Comparison of ENCODE assay signal across 22 cellular contexts in the genomic region with DNA sequence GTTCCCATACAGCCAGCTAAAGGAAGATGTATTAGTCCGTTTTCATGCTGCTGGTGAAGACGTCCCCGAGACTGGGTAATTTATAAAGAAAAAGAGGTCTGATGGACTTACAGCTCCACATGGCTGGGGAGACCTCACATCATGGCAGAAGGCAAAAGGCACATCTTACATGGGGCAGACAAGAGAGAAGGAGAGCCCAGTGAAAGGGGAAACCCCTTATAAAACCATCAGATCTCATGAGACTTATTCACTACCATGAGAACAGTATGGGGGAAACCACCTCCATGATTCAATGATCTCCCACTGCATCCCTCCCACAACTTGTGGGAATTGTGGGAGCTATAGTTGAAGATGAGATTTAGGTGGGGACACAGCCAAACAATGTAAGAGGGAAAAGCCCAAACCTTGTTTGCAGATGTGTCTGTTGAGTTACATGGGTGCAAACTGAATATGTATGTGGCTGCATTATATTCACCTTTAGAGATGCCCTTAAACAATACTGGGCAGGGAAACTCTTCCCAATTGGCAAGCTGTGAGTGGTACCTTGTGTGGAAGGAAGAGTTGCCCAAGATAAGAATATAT. TPM values are rescaled to one million over a fixed set of nuclear protein-coding genes. Genes with fewer than 3 reads are reported as not detected.
DNase-seq lines count a peak whose midpoint lies in the region; ATAC-seq, FAIRE-seq and TF ChIP-seq lines count a peak whose summit lies in the region.
"Had no signal": no experiment of that assay in that cellular context is flagged by ENCODE, and none has a peak within 500 bp of the region (broad histone marks: within the 10 kb centered on the region; RNA-seq: fewer than 3 reads in every experiment).

No MANE protein-coding gene starts in this region.

- H3K9me3 Mint-ChIP-seq in activated naive CD8-positive, alpha-beta T cell treated with anti-CD3 and anti-CD28 coated beads, Interleukin-2, amount 50 U/mL, for 24 hours: no peaks in the 10 kb centered on the region
- no peaks in the 10 kb centered on the region for H3K9me3 Mint-ChIP-seq in activated naive CD8-positive, alpha-beta T cell treated with anti-CD3 and anti-CD28 coated beads for 36 hours
- H3K9me3 Mint-ChIP-seq in activated B cell treated with CpG ODN at 0.5 μM for 24 hours: peaks cover 3% of the 10 kb centered on the region
- H3K9me3 Mint-ChIP-seq: CD4-positive, alpha-beta T cell; CD8-positive, alpha-beta T cell had no signal

- no peaks in the 10 kb centered on the region for H3K36me3 ChIP-seq in GM12878 (ENCODE audit: control insufficient read depth in 2 of 2, insufficient read depth in 2 of 2, low read length in 1 of 2)
- H3K36me3 ChIP-seq: BLaER1 treated with 17β-estradiol and CSF1 and Interleukin-3, amounts not matched to agents 10 nM and 100 nM had no signal

- no peak for TF ChIP-seq POLR2A in GM12878 (IDR thresholded peaks at IDR 0.05; ENCODE audit: low read depth, low read length)

- in situ Hi-C loops in GM12878 (cut with MboI): no loop called here

- TF ChIP-seq CTCF in activated B cell treated with CpG ODN at 0.5 μM for 24 hours (IDR thresholded peaks at IDR 0.05) (no peak), GM12878 (IDR thresholded peaks at IDR 0.05 in 2 of 3, conservative IDR thresholded peaks at IDR 0.05 in 1 of 3; ENCODE audit: control insufficient read depth in 2 of 3, extremely low read depth in 1 of 3, insufficient read depth in 1 of 3, low read depth in 3 of 3, low read length in 3 of 3) (no peak)

- H3K4me1 Mint-ChIP-seq in activated naive CD8-positive, alpha-beta T cell treated with anti-CD3 and anti-CD28 coated beads, Interleukin-2, amount 50 U/mL, for 24 hours: peaks cover 7% of the 10 kb centered on the region
- H3K4me1 Mint-ChIP-seq in activated naive CD8-positive, alpha-beta T cell treated with anti-CD3 and anti-CD28 coated beads for 36 hours: peaks cover 2% of the 10 kb centered on the region
- peaks cover 11% of the 10 kb centered on the region for H3K4me1 Mint-ChIP-seq in activated B cell treated with CpG ODN at 0.5 μM for 24 hours

- RAD21 ChIA-PET in GM12878 (lab: Charles Lee; ENCODE audit: unreplicated experiment): interaction anchor here (0.6 kb wide), 1 partner anchor 71 kb away, joined by 3 read pairs; no protein-coding TSS in a partner anchor

- no peaks in the 10 kb centered on the region for H3K36me3 Mint-ChIP-seq in activated naive CD8-positive, alpha-beta T cell treated with anti-CD3 and anti-CD28 coated beads, Interleukin-2, amount 50 U/mL, for 24 hours (ENCODE audit: low read depth)
- no peaks in the 10 kb centered on the region for H3K36me3 Mint-ChIP-seq in activated naive CD8-positive, alpha-beta T cell treated with anti-CD3 and anti-CD28 coated beads for 36 hours
- H3K36me3 Mint-ChIP-seq in activated B cell treated with CpG ODN at 0.5 μM for 24 hours (ENCODE audit: low read depth): no peaks in the 10 kb centered on the region
- H3K36me3 Mint-ChIP-seq: CD8-positive, alpha-beta T cell had no signal

- TF ChIP-seq RAD21 in GM12878 (IDR thresholded peaks at IDR 0.05; ENCODE audit: insufficient read depth, low read depth, low read length): no peak

- no peaks in the 10 kb centered on the region for H3K79me2 ChIP-seq in GM12878 (ENCODE audit: control insufficient read depth, insufficient read depth, low read length)

- H3K27me3 Mint-ChIP-seq in activated naive CD8-positive, alpha-beta T cell treated with anti-CD3 and anti-CD28 coated beads, Interleukin-2, amount 50 U/mL, for 24 hours: no peaks in the 10 kb centered on the region
- peaks cover 9% of the 10 kb centered on the region for H3K27me3 Mint-ChIP-seq in activated naive CD8-positive, alpha-beta T cell treated with anti-CD3 and anti-CD28 coated beads for 36 hours
- peaks cover 15% of the 10 kb centered on the region for H3K27me3 Mint-ChIP-seq in activated B cell treated with CpG ODN at 0.5 μM for 24 hours

- ATAC-seq in activated naive CD8-positive, alpha-beta T cell treated with anti-CD3 and anti-CD28 coated beads, Interleukin-2, amount 50 U/mL, for 24 hours: peak; percentile 40
- ATAC-seq in activated B cell treated with CpG ODN at 0.5 μM for 24 hours (ENCODE audit: low read depth): peak; percentile 45
- ATAC-seq in GM12878: no peak
- ATAC-seq: A549; CD8-positive, alpha-beta T cell had no signal

- no peak overlapping the region for H3K9ac ChIP-seq in GM12878 (ENCODE audit: control insufficient read depth, insufficient read depth, low read length)
- H3K9ac ChIP-seq: BLaER1 treated with 17β-estradiol and CSF1 and Interleukin-3, amounts not matched to agents 10 nM and 100 nM had no signal

- FAIRE-seq in GM12878 (lab: Jason Lieb, UNC): no peak
- FAIRE-seq: A549, D721Med, G401.6, GM12892, GM18507 had no signal

- H3K27ac ChIP-seq in GM12878 (ENCODE audit: control insufficient read depth, insufficient read depth): no peak overlapping the region
- H3K27ac ChIP-seq: 22Rv1; A549; BLaER1 treated with 17β-estradiol and CSF1 and Interleukin-3, amounts not matched to agents 10 nM and 100 nM; C4-2B had no signal

- H3K4me1 ChIP-seq in GM12878 (ENCODE audit: control insufficient read depth, insufficient read depth, low read length): no peaks in the 10 kb centered on the region
- H3K4me1 ChIP-seq: A549; BLaER1 treated with 17β-estradiol and CSF1 and Interleukin-3, amounts not matched to agents 10 nM and 100 nM; Caco-2 had no signal

- CTCF ChIA-PET in activated B cell treated with CpG ODN at 0.5 μM for 24 hours (lab: Charles Lee) (no interaction called here), GM12878 (lab: Yijun Ruan, JAX) (interaction anchor here (1.5 kb wide), 1 partner anchor 13 kb away, joined by 3 read pairs; a partner anchor contains a TSS)

- no peak overlapping the region for H3K27ac Mint-ChIP-seq in activated naive CD8-positive, alpha-beta T cell treated with anti-CD3 and anti-CD28 coated beads, Interleukin-2, amount 50 U/mL, for 24 hours
- H3K27ac Mint-ChIP-seq in activated naive CD8-positive, alpha-beta T cell treated with anti-CD3 and anti-CD28 coated beads for 36 hours: no peak overlapping the region
- no peak overlapping the region for H3K27ac Mint-ChIP-seq in activated B cell treated with CpG ODN at 0.5 μM for 24 hours
- H3K27ac Mint-ChIP-seq: B cell; CD4-positive, alpha-beta T cell; CD8-positive, alpha-beta T cell had no signal

- BruUV-seq in GM12878 (replicated peaks; lab: Mats Ljungman, UMichigan): no TSS peak

- POLR2A ChIA-PET in activated B cell treated with CpG ODN at 0.5 μM for 24 hours (lab: Charles Lee) (interaction anchor here (0.7 kb wide), 1 partner anchor 14 kb away, joined by 4 read pairs; a partner anchor contains a TSS), GM12878 (lab: Charles Lee) (no interaction called here)

- no peaks in the 10 kb centered on the region for H3K9me3 ChIP-seq in GM12878 (replicated peaks; ENCODE audit: control insufficient read depth, insufficient read depth, low read length)
- H3K9me3 ChIP-seq: A549, Caco-2 had no signal

- 74% methylated on average over 3 of the region's 3 CpGs for WGBS in GM12878 (ENCODE audit: insufficient coverage, insufficient replicate concordance, low lambda C conversion rate, missing lambda C conversion rate)

- no peak for TF ChIP-seq EP300 in GM12878 (IDR thresholded peaks at IDR 0.05; ENCODE audit: borderline replicate concordance in 1 of 2, control insufficient read depth in 1 of 2, low read depth in 2 of 2, low read length in 2 of 2)

- no peak overlapping the region for H3K4me3 ChIP-seq in GM12878
- H3K4me3 ChIP-seq: A549; BLaER1 treated with 17β-estradiol and CSF1 and Interleukin-3, amounts not matched to agents 10 nM and 100 nM had no signal

- H2AFZ ChIP-seq in GM12878 (ENCODE audit: control insufficient read depth, low read depth, low read length): no peak overlapping the region

- H3K4me2 ChIP-seq in GM12878 (ENCODE audit: control insufficient read depth, insufficient read depth): no peak overlapping the region
- H3K4me2 ChIP-seq: A549; BLaER1 treated with 17β-estradiol and CSF1 and Interleukin-3, amounts not matched to agents 10 nM and 100 nM had no signal

- intact Hi-C loops in activated B cell treated with CpG ODN at 0.5 μM for 24 hours (cut with micrococcal nuclease): no loop called here
- intact Hi-C loops in GM12878 (cut with micrococcal nuclease; ENCODE audit: unreplicated experiment): no loop called here

- no peak for DNase-seq in activated naive CD8-positive, alpha-beta T cell treated with anti-CD3 and anti-CD28 coated beads, Interleukin-2, amount 50 U/mL, for 24 hours
- no peak for DNase-seq in activated naive CD8-positive, alpha-beta T cell treated with anti-CD3 and anti-CD28 coated beads for 36 hours
- DNase-seq in activated B cell treated with CpG ODN at 0.5 μM for 24 hours (no peak), GM12878 (ENCODE audit: low read depth, low spot score) (no peak), NCI-H2081 (lab: John Stamatoyannopoulos, UW) (no peak)
- DNase-seq in effector CD8-positive, alpha-beta T cell (lab: John Stamatoyannopoulos, UW): no peak
- DNase-seq: AML-193; Caco-2; Calu3; CD4-positive, alpha-beta T cell; CD8-positive, alpha-beta T cell; DMS79 treated with DMSO at 0.1 percent for 48 hours; GF-D8 had no signal

- H3K4me3 Mint-ChIP-seq in activated naive CD8-positive, alpha-beta T cell treated with anti-CD3 and anti-CD28 coated beads, Interleukin-2, amount 50 U/mL, for 24 hours: no peak overlapping the region
- H3K4me3 Mint-ChIP-seq in activated naive CD8-positive, alpha-beta T cell treated with anti-CD3 and anti-CD28 coated beads for 36 hours: no peak overlapping the region
- H3K4me3 Mint-ChIP-seq in activated B cell treated with CpG ODN at 0.5 μM for 24 hours: no peak overlapping the region
- H3K4me3 Mint-ChIP-seq: B cell; CD4-positive, alpha-beta T cell; CD8-positive, alpha-beta T cell had no signal

- SMC1A ChIA-PET in GM12878 (lab: Charles Lee; ENCODE audit: uncharacterized antibody, unreplicated experiment): interaction anchor here (1.0 to 2.0 kb wide), 2 partner anchors 45 to 127 kb away, joined by 3 to 6 read pairs; no protein-coding TSS in a partner anchor

- no peaks in the 10 kb centered on the region for H3K27me3 ChIP-seq in GM12878 (replicated peaks in 1 of 2; ENCODE audit: control insufficient read depth in 2 of 2, insufficient read depth in 2 of 2, low read length in 1 of 2)
- H3K27me3 ChIP-seq: BLaER1 treated with 17β-estradiol and CSF1 and Interleukin-3, amounts not matched to agents 10 nM and 100 nM had no signal

- H4K20me1 ChIP-seq in GM12878 (ENCODE audit: control insufficient read depth, insufficient read depth): no peaks in the 10 kb centered on the region
- H4K20me1 ChIP-seq: BLaER1 treated with 17β-estradiol and CSF1 and Interleukin-3, amounts not matched to agents 10 nM and 100 nM had no signal

RNA-seq across cellular contexts. Expression of a gene that starts 13.1 kb away (rescaled TPM):
- 10 to 100 TPM; 26.6 to 27.0 TPM for total RNA-seq in activated naive CD8-positive, alpha-beta T cell treated with anti-CD3 and anti-CD28 coated beads for 36 hours
- total RNA-seq in activated B cell treated with CpG ODN at 0.5 μM for 24 hours (58.3 and 65.4 TPM in 2 replicates), GM12878 (2014; rRNA removed) (10.8 and 11.8 TPM in 2 replicates), GM12878 (2014; rRNA removed; fragmentation: Illumina TruSeq; extraction: Trizol) (20.7 TPM in 2 replicates), GM12878 (2021) (20.2 and 22.1 TPM in 2 replicates)
- 160 and 161 TPM in 2 replicates for total RNA-seq in GM12878 (2013; cell fraction: nucleolus; rRNA removed)
- 5.5 TPM for polyA plus RNA-seq in GM12878 (2011; ENCODE audit: low read depth)
- polyA plus RNA-seq in GM12878 (2011; rRNA removed) (31.0 and 37.2 TPM in 2 replicates), GM12878 (2014; fragmentation: Illumina TruSeq; extraction: Trizol) (12.6 and 12.8 TPM in 2 replicates), GM12878 (2014; fragmentation: Nextera tagmentation; extraction: Ambion mirVana) (1 to 10 TPM; 2.6 to 4.0 TPM), GM12878 (2014; rRNA removed) (6.8 and 10.2 TPM in 2 replicates), GM12878 (2016; fragmentation: Nextera tagmentation; extraction: Ambion mirVana) (10 to 100 TPM in 1 of 2 experiments, 1 to 10 TPM in 1; 7.9 to 10.4 TPM)
- 13.8 and 17.2 TPM in 2 replicates for polyA plus RNA-seq in GM12878 (2011; cell fraction: cytosol; rRNA removed)
- 22.8 and 25.5 TPM in 2 replicates for polyA plus RNA-seq in GM12878 (2011; cell fraction: nucleus; rRNA removed)
- 8.9 and 10.4 TPM in 2 replicates for polyA plus RNA-seq in GM12878 (2012)
- 74.6 and 101 TPM in 2 replicates for polyA minus RNA-seq in GM12878 (2011; rRNA and poly(A)+ RNA removed)
- polyA minus RNA-seq in GM12878 (2011; cell fraction: cytosol; rRNA and poly(A)+ RNA removed): 21.1 and 27.3 TPM in 2 replicates
- polyA minus RNA-seq in GM12878 (2011; cell fraction: nucleus; rRNA and poly(A)+ RNA removed): 42.2 and 84.2 TPM in 2 replicates
